8 cellular contexts compared by ENCODE assay signal in genomic region chr9:90192470-90192869, GRCh38.
DNase-seq lines count a peak whose midpoint lies in the region.
"Not testable (repeated sequence)": the region's sequence is repeated elsewhere in the genome, so short reads cannot be mapped to it uniquely, and the experiment has no call there.

No MANE protein-coding gene starts in this region.

- not testable (repeated sequence) for H3K27ac ChIP-seq in CD8-positive, alpha-beta memory T cell (ENCODE audit: low read depth, low read length); effector memory CD4-positive, alpha-beta T cell (ENCODE audit: insufficient read depth, low read length, poor library complexity, severe bottlenecking)

- H3K27ac Mint-ChIP-seq in CD8-positive, alpha-beta memory T cell = peak overlapping the region in 1 of 8 donors; percentile 35
- not testable (repeated sequence) for H3K27ac Mint-ChIP-seq in activated CD4-positive, alpha-beta memory T cell treated with anti-CD3 and anti-CD28 coated beads for 36 hours; activated T-helper 2 cell treated with anti-CD3 and anti-CD28 coated beads, Interferon-gamma antibody, Interleukin-2, Interleukin-4, amounts not matched to agents 10 μg/mL and 5 μg/mL and 100 μg/mL, durations not matched to agents 14 hours and 24 hours and 36 hours

- not testable (repeated sequence) for H3K27me3 ChIP-seq in CD8-positive, alpha-beta memory T cell (ENCODE audit: insufficient read depth, low read length, poor library complexity, severe bottlenecking); effector memory CD4-positive, alpha-beta T cell (replicated peaks; ENCODE audit: control insufficient read depth, insufficient read depth, low read length, poor library complexity, severe bottlenecking)

- intact Hi-C loops in activated CD4-positive, alpha-beta memory T cell treated with anti-CD3 and anti-CD28 coated beads for 36 hours (cut with micrococcal nuclease); activated T-helper 2 cell treated with anti-CD3 and anti-CD28 coated beads, Interferon-gamma antibody, Interleukin-2, Interleukin-4, amounts not matched to agents 10 μg/mL and 5 μg/mL and 100 μg/mL, durations not matched to agents 14 hours and 24 hours and 36 hours (cut with micrococcal nuclease): not testable (repeated sequence)

- H3K4me1 ChIP-seq in CD8-positive, alpha-beta memory T cell (ENCODE audit: insufficient read depth, low read length); effector memory CD4-positive, alpha-beta T cell (ENCODE audit: control insufficient read depth, insufficient read depth, low read length, poor library complexity, severe bottlenecking): not testable (repeated sequence)

- H3K36me3 Mint-ChIP-seq in CD8-positive, alpha-beta memory T cell; activated CD4-positive, alpha-beta memory T cell treated with anti-CD3 and anti-CD28 coated beads for 36 hours; activated T-helper 2 cell treated with anti-CD3 and anti-CD28 coated beads, Interferon-gamma antibody, Interleukin-2, Interleukin-4, amounts not matched to agents 10 μg/mL and 5 μg/mL and 100 μg/mL, durations not matched to agents 14 hours and 24 hours and 36 hours (ENCODE audit: low read depth): not testable (repeated sequence)

- H3K4me1 Mint-ChIP-seq in CD8-positive, alpha-beta memory T cell = not testable (repeated sequence)
- peaks cover 14% of the 10 kb centered on the region for H3K4me1 Mint-ChIP-seq in activated CD4-positive, alpha-beta memory T cell treated with anti-CD3 and anti-CD28 coated beads for 36 hours (ENCODE audit: low read depth)
- H3K4me1 Mint-ChIP-seq in activated T-helper 2 cell treated with anti-CD3 and anti-CD28 coated beads, Interferon-gamma antibody, Interleukin-2, Interleukin-4, amounts not matched to agents 10 μg/mL and 5 μg/mL and 100 μg/mL, durations not matched to agents 14 hours and 24 hours and 36 hours (ENCODE audit: low read depth) = peaks cover 18% of the 10 kb centered on the region

- H3K9me3 Mint-ChIP-seq in CD8-positive, alpha-beta memory T cell; activated CD4-positive, alpha-beta memory T cell treated with anti-CD3 and anti-CD28 coated beads for 36 hours; activated T-helper 2 cell treated with anti-CD3 and anti-CD28 coated beads, Interferon-gamma antibody, Interleukin-2, Interleukin-4, amounts not matched to agents 10 μg/mL and 5 μg/mL and 100 μg/mL, durations not matched to agents 14 hours and 24 hours and 36 hours: not testable (repeated sequence)

- not testable (repeated sequence) for H3K4me3 ChIP-seq in CD8-positive, alpha-beta memory T cell (ENCODE audit: low read length); effector memory CD4-positive, alpha-beta T cell (ENCODE audit: insufficient read depth, low read depth, low read length, poor library complexity, severe bottlenecking)

- peaks cover 15 to 26% of the 10 kb centered on the region in 2 donors for H3K27me3 Mint-ChIP-seq in CD8-positive, alpha-beta memory T cell
- H3K27me3 Mint-ChIP-seq in activated CD4-positive, alpha-beta memory T cell treated with anti-CD3 and anti-CD28 coated beads for 36 hours; activated T-helper 2 cell treated with anti-CD3 and anti-CD28 coated beads, Interferon-gamma antibody, Interleukin-2, Interleukin-4, amounts not matched to agents 10 μg/mL and 5 μg/mL and 100 μg/mL, durations not matched to agents 14 hours and 24 hours and 36 hours (ENCODE audit: low read depth): not testable (repeated sequence)

- peak overlapping the region in 1 of 7 donors; percentile 27 for H3K4me3 Mint-ChIP-seq in CD8-positive, alpha-beta memory T cell
- not testable (repeated sequence) for H3K4me3 Mint-ChIP-seq in activated CD4-positive, alpha-beta memory T cell treated with anti-CD3 and anti-CD28 coated beads for 36 hours; activated T-helper 2 cell treated with anti-CD3 and anti-CD28 coated beads, Interferon-gamma antibody, Interleukin-2, Interleukin-4, amounts not matched to agents 10 μg/mL and 5 μg/mL and 100 μg/mL, durations not matched to agents 14 hours and 24 hours and 36 hours (ENCODE audit: low read depth)

- CTCF ChIA-PET in CD8-positive, alpha-beta memory T cell (lab: Charles Lee) = interaction anchor here (0.9 kb wide), 1 partner anchor 50 kb away, joined by 3 read pairs; no protein-coding TSS in a partner anchor
- CTCF ChIA-PET in activated CD4-positive, alpha-beta memory T cell treated with anti-CD3 and anti-CD28 coated beads for 36 hours (lab: Charles Lee) = interaction anchor here (0.6 kb wide), 1 partner anchor 923 kb away, joined by 3 read pairs; no protein-coding TSS in a partner anchor

- peak in 3 of 5 donors; percentile 18 to 62 (median 60) for DNase-seq in CD8-positive, alpha-beta memory T cell
- DNase-seq in NCI-H2029 (lab: John Stamatoyannopoulos, UW) (peak; percentile 5), T-helper 22 cell (ENCODE audit: low read depth) (peak; percentile 3)
- peak; percentile 54 for DNase-seq in activated CD4-positive, alpha-beta memory T cell treated with anti-CD3 and anti-CD28 coated beads for 36 hours
- DNase-seq in activated T-helper 2 cell treated with anti-CD3 and anti-CD28 coated beads, Interferon-gamma antibody, Interleukin-2, Interleukin-4, amounts not matched to agents 10 μg/mL and 5 μg/mL and 100 μg/mL, durations not matched to agents 14 hours and 24 hours and 36 hours (ENCODE audit: low spot score) = peak; percentile 57
- peak in 2 of 3 donors; percentile 16 to 26 for DNase-seq in effector memory CD4-positive, alpha-beta T cell
- DNase-seq in stimulated activated CD4-positive, alpha-beta T cell treated with anti-CD3 and anti-CD28 coated beads, Interleukin-12 subunit alpha, Interleukin-12 subunit beta, amount 100 ng/mL, for 4 hours = peak; percentile 6
- DNase-seq in stimulated activated CD8-positive, alpha-beta memory T cell treated with anti-CD3 and anti-CD28 coated beads, Interleukin-15, amount 100 ng/mL, for 1 hour (ENCODE audit: low read depth) = peak; percentile 14

- POLR2A ChIA-PET in CD8-positive, alpha-beta memory T cell (lab: Charles Lee); activated CD4-positive, alpha-beta memory T cell treated with anti-CD3 and anti-CD28 coated beads for 36 hours (lab: Charles Lee): not testable (repeated sequence)

- not testable (repeated sequence) for H3K9me3 ChIP-seq in CD8-positive, alpha-beta memory T cell (ENCODE audit: low read length); effector memory CD4-positive, alpha-beta T cell (ENCODE audit: control insufficient read depth, low read length)

- H3K36me3 ChIP-seq in CD8-positive, alpha-beta memory T cell (ENCODE audit: insufficient read depth, low read length); effector memory CD4-positive, alpha-beta T cell (ENCODE audit: control insufficient read depth, insufficient read depth, low read length): not testable (repeated sequence)

Comparison
In these comparisons a context has a peak if more than half of its experiments do, and no peak if none do; other contexts are left out.
1. DNase-seq: peak in every context shown above with its lines; median percentile 60 in CD8-positive, alpha-beta memory T cell; 57 in activated T-helper 2 cell treated with anti-CD3 and anti-CD28 coated beads, Interferon-gamma antibody, Interleukin-2, Interleukin-4, amounts not matched to agents 10 μg/mL and 5 μg/mL and 100 μg/mL, durations not matched to agents 14 hours and 24 hours and 36 hours; 54 in activated CD4-positive, alpha-beta memory T cell treated with anti-CD3 and anti-CD28 coated beads for 36 hours; 21 in effector memory CD4-positive, alpha-beta T cell; 14 in stimulated activated CD8-positive, alpha-beta memory T cell treated with anti-CD3 and anti-CD28 coated beads, Interleukin-15, amount 100 ng/mL, for 1 hour; 6 in stimulated activated CD4-positive, alpha-beta T cell treated with anti-CD3 and anti-CD28 coated beads, Interleukin-12 subunit alpha, Interleukin-12 subunit beta, amount 100 ng/mL, for 4 hours; 5 in NCI-H2029; 3 in T-helper 22 cell.